Comparison of ENCODE assay signal across 8 cellular contexts in genomic region chr3:136142592-136142991, GRCh38. TPM values are rescaled to one million over a fixed set of nuclear protein-coding genes. Genes with fewer than 3 reads are reported as not detected.
DNase-seq lines count a peak whose midpoint lies in the region; ATAC-seq and TF ChIP-seq lines count a peak whose summit lies in the region.

No MANE protein-coding gene starts in this region.

- no peaks in the 10 kb centered on the region for H3K36me3 ChIP-seq in A673 (ENCODE audit: insufficient read depth, low read length, poor library complexity, severe bottlenecking)
- H3K36me3 ChIP-seq in HCT116 (ENCODE audit: control insufficient read depth in 1 of 2, insufficient read depth in 2 of 2, low read length in 2 of 2), result no peaks in the 10 kb centered on the region
- peaks cover 0 to 8% (median 7%) of the 10 kb centered on the region in 3 donors for H3K36me3 ChIP-seq in tibial artery

- H2AFZ ChIP-seq in HCT116 (ENCODE audit: low read depth, low read length, poor library complexity, severe bottlenecking), result no peak overlapping the region

- H3K27ac ChIP-seq in A673 (ENCODE audit: low read depth, low read length, poor library complexity, severe bottlenecking) (peak overlapping the region; percentile 32), HCT116 (ENCODE audit: low read depth, low read length) (peak overlapping the region; percentile 41; the same call in 1 of the 2 replicates), tibial artery (peak overlapping the region in 1 of 2 donors; percentile 5)

- peaks cover 18% of the 10 kb centered on the region; the same call in 1 of the 2 replicates for H4K20me1 ChIP-seq in HCT116 (ENCODE audit: insufficient read depth)

- POLR2A ChIA-PET in A673 (lab: Charles Lee; ENCODE audit: low non-redundant PET) (no interaction called here), HCT116 (lab: Charles Lee) (no interaction called here)

- peak overlapping the region; percentile 66 for H3K27ac Mint-ChIP-seq in activated T-helper 17 cell treated with anti-CD3 and anti-CD28 coated beads, Interleukin-2, amount 50 U/mL, for 72 hours

- intact Hi-C loops in A673 (cut with micrococcal nuclease; ENCODE audit: unreplicated experiment) (no loop called here), HCT116 (cut with micrococcal nuclease) (loop anchor here (5.0 kb wide), 1 partner anchor 110 kb away; the partner anchor contains the start of gene PCCB), tibial artery (cut with DNase I; ENCODE audit: low total_unique reads) (no loop called here), head of caudate nucleus (cut with DNase I) (no loop called here)

- H3K27me3 ChIP-seq in A673 (replicated peaks; ENCODE audit: insufficient read depth, low read depth, low read length, poor library complexity) (no peaks in the 10 kb centered on the region), HCT116 (ENCODE audit: insufficient read depth, low read length) (no peaks in the 10 kb centered on the region), tibial artery (no peaks in the 10 kb centered on the region)

- CTCF ChIA-PET in A673 (lab: Charles Lee), result no interaction called here
- CTCF ChIA-PET in HCT116 (lab: Charles Lee), result interaction anchor here (0.6 kb wide), 1 partner anchor 47 kb away, joined by 3 read pairs; no protein-coding TSS in a partner anchor

- peaks cover 8% of the 10 kb centered on the region for H3K36me3 Mint-ChIP-seq in activated T-helper 17 cell treated with anti-CD3 and anti-CD28 coated beads, Interleukin-2, amount 50 U/mL, for 72 hours (ENCODE audit: low read depth)

- peak; percentile 82 for ATAC-seq in HCT116
- peak; percentile 90 for ATAC-seq in activated T-helper 17 cell treated with anti-CD3 and anti-CD28 coated beads, Interleukin-2, amount 50 U/mL, for 72 hours (replicated peaks)
- ATAC-seq in HG02870 (IDR thresholded peaks at IDR 0.05; ENCODE audit: unreplicated experiment), result no peak

- no peaks in the 10 kb centered on the region for H3K9me3 Mint-ChIP-seq in activated T-helper 17 cell treated with anti-CD3 and anti-CD28 coated beads, Interleukin-2, amount 50 U/mL, for 72 hours

- DNase-seq in A673 (ENCODE audit: low spot score), result peak; percentile 90
- DNase-seq in HCT116 (ENCODE audit: low read depth, low spot score), result peak; percentile 73
- peak; percentile 39 for DNase-seq in iPS-NIHi11 (ENCODE audit: low spot score)
- DNase-seq in nucleus accumbens (lab: John Stamatoyannopoulos, UW), result no peak
- no peak for DNase-seq in tibial artery
- no peak for DNase-seq in head of caudate nucleus

- BruUV-seq in A673 (replicated peaks; lab: Mats Ljungman, UMichigan) (no TSS peak), HCT116 (replicated peaks; lab: Mats Ljungman, UMichigan) (no TSS peak)

- H3K27me3 Mint-ChIP-seq in activated T-helper 17 cell treated with anti-CD3 and anti-CD28 coated beads, Interleukin-2, amount 50 U/mL, for 72 hours, result no peaks in the 10 kb centered on the region

- TF ChIP-seq CTCF in A673 (conservative IDR thresholded peaks at IDR 0.05; ENCODE audit: low read depth, low read length) (no peak), HCT116 (IDR thresholded peaks at IDR 0.05 in 2 of 3, conservative IDR thresholded peaks at IDR 0.05 in 1 of 3; ENCODE audit: borderline replicate concordance in 1 of 3, insufficient read depth in 1 of 3, low read depth in 2 of 3, low read length in 2 of 3) (no peak), tibial artery (IDR thresholded peaks at IDR 0.05) (no peak)

- peaks cover 13% of the 10 kb centered on the region for H3K4me1 Mint-ChIP-seq in activated T-helper 17 cell treated with anti-CD3 and anti-CD28 coated beads, Interleukin-2, amount 50 U/mL, for 72 hours

- H3K9ac ChIP-seq in HCT116 (ENCODE audit: low read length), result peak overlapping the region; percentile 16; the same call in 1 of the 2 replicates

- H3K4me1 ChIP-seq in A673 (ENCODE audit: insufficient read depth, low read length, poor library complexity, severe bottlenecking), result peaks cover 25% of the 10 kb centered on the region
- H3K4me1 ChIP-seq in HCT116 (ENCODE audit: control insufficient read depth in 1 of 2, insufficient read depth in 2 of 2, low read length in 2 of 2), result peaks cover 29 to 44% of the 10 kb centered on the region in 2 experiments
- peaks cover 0 to 33% (median 11%) of the 10 kb centered on the region in 4 donors for H3K4me1 ChIP-seq in tibial artery

- peaks cover 7% of the 10 kb centered on the region for H3K79me2 ChIP-seq in HCT116 (ENCODE audit: insufficient read depth, low read length)

- H3K4me2 ChIP-seq in HCT116 (ENCODE audit: low read length), result peak overlapping the region; percentile 77

- H3K9me3 ChIP-seq in A673 (ENCODE audit: low read depth, low read length, poor library complexity, severe bottlenecking) (no peaks in the 10 kb centered on the region), HCT116 (ENCODE audit: control insufficient read depth in 1 of 2, insufficient read depth in 1 of 2, low read depth in 1 of 2, low read length in 2 of 2) (no peaks in the 10 kb centered on the region), tibial artery (no peaks in the 10 kb centered on the region)

- no peaks in the 10 kb centered on the region for H3K9me2 ChIP-seq in HCT116 (ENCODE audit: insufficient read depth)

- TF ChIP-seq RAD21 in HCT116 (IDR thresholded peaks at IDR 0.05; ENCODE audit: low read depth), result 0 out of 2 replicates have a peak, but pooled peaks have one; percentile 21

- no peak overlapping the region for H3K4me3 Mint-ChIP-seq in activated T-helper 17 cell treated with anti-CD3 and anti-CD28 coated beads, Interleukin-2, amount 50 U/mL, for 72 hours

- no peak for TF ChIP-seq POLR2A in HCT116 (IDR thresholded peaks at IDR 0.05; ENCODE audit: borderline replicate concordance, extremely low read depth, insufficient read depth, insufficient read length)

- H3K4me3 ChIP-seq in A673 (ENCODE audit: low read depth, low read length, poor library complexity, severe bottlenecking), result no peak overlapping the region
- peak overlapping the region in 1 of 2 experiments; percentile 10; a peak in 1 of 4 replicates for H3K4me3 ChIP-seq in HCT116 (replicated peaks in 1 of 2; ENCODE audit: low read depth in 1 of 2, low read length in 2 of 2)
- no peak overlapping the region for H3K4me3 ChIP-seq in tibial artery

- RAD21 ChIA-PET in HCT116 (lab: Charles Lee; ENCODE audit: low non-redundant PET in 1 of 2, low total read pairs in 2 of 2, uncharacterized antibody in 2 of 2, unreplicated experiment in 2 of 2), result no interaction called here

TF ChIP-seq in HCT116, 20 proteins besides CTCF, POLR2A, EP300 and RAD21 (continues in another document):
- peak; percentile 63; the same call in 1 of the 2 replicates for TF ChIP-seq CBX3 (IDR thresholded peaks at IDR 0.05; ENCODE audit: low read depth)
- TF ChIP-seq, protein P1, sequence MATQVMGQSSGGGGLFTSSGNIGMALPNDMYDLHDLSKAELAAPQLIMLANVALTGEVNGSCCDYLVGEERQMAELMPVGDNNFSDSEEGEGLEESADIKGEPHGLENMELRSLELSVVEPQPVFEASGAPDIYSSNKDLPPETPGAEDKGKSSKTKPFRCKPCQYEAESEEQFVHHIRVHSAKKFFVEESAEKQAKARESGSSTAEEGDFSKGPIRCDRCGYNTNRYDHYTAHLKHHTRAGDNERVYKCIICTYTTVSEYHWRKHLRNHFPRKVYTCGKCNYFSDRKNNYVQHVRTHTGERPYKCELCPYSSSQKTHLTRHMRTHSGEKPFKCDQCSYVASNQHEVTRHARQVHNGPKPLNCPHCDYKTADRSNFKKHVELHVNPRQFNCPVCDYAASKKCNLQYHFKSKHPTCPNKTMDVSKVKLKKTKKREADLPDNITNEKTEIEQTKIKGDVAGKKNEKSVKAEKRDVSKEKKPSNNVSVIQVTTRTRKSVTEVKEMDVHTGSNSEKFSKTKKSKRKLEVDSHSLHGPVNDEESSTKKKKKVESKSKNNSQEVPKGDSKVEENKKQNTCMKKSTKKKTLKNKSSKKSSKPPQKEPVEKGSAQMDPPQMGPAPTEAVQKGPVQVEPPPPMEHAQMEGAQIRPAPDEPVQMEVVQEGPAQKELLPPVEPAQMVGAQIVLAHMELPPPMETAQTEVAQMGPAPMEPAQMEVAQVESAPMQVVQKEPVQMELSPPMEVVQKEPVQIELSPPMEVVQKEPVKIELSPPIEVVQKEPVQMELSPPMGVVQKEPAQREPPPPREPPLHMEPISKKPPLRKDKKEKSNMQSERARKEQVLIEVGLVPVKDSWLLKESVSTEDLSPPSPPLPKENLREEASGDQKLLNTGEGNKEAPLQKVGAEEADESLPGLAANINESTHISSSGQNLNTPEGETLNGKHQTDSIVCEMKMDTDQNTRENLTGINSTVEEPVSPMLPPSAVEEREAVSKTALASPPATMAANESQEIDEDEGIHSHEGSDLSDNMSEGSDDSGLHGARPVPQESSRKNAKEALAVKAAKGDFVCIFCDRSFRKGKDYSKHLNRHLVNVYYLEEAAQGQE (IDR thresholded peaks at IDR 0.05; ENCODE audit: low read depth), result no peak
- no peak for TF ChIP-seq ELF1 (IDR thresholded peaks at IDR 0.05; ENCODE audit: borderline replicate concordance, low read depth)
- TF ChIP-seq EGR1 (IDR thresholded peaks at IDR 0.05; ENCODE audit: low read depth), result no peak
- TF ChIP-seq SRF (IDR thresholded peaks at IDR 0.05; ENCODE audit: low read depth), result peak; percentile 50; the same call in 1 of the 2 replicates
- peak; percentile 53 for TF ChIP-seq MAX (IDR thresholded peaks at IDR 0.05)
- no peak for TF ChIP-seq YY1 (IDR thresholded peaks at IDR 0.05; ENCODE audit: extremely low read depth, insufficient replicate concordance, low read depth, low read length)
- TF ChIP-seq JUND (IDR thresholded peaks at IDR 0.05), result peak; percentile 90
- peak; percentile 37; the same call in 1 of the 2 replicates for TF ChIP-seq CEBPB (IDR thresholded peaks at IDR 0.05; ENCODE audit: low read depth)
- TF ChIP-seq TCF7L2 (IDR thresholded peaks at IDR 0.05; ENCODE audit: borderline replicate concordance, extremely low read depth, insufficient read depth, insufficient read length), result no peak
- TF ChIP-seq ATF3 (IDR thresholded peaks at IDR 0.05), result 0 out of 2 replicates have a peak, but pooled peaks have one; percentile 21
- TF ChIP-seq SP1 (IDR thresholded peaks at IDR 0.05; ENCODE audit: low read depth), result peak; percentile 70
- TF ChIP-seq ZNF274 (IDR thresholded peaks at IDR 0.05; ENCODE audit: low read depth, low read length), result no peak

RNA-seq across cellular contexts. Expression of gene MSL2, which starts 53.5 kb away (rescaled TPM):
- total RNA-seq in A673 (2021) (37.9 and 38.1 TPM in 2 replicates), HCT116 (2021; ENCODE audit: unreplicated experiment) (34.8 TPM)
- polyA plus RNA-seq in HCT116 (2012), result 12.6 and 16.9 TPM in 2 replicates
- 10 to 100 TPM; 43.0 to 55.0 TPM for total RNA-seq in activated T-helper 17 cell treated with anti-CD3 and anti-CD28 coated beads, Interleukin-2, amount 50 U/mL, for 72 hours

Comparison
In these comparisons a context has a peak if more than half of its experiments do, and no peak if none do; other contexts are left out.
1. DNase-seq: peak in A673 (single experiment), HCT116 (single experiment) and iPS-NIHi11 (single experiment); none in nucleus accumbens (0 of 56), tibial artery (0 of 2) and head of caudate nucleus (0 of 42).